Comparison of ENCODE assay signal across 12 cellular contexts in genomic region chr14:47674546-47675238, GRCh38. TPM values are rescaled to one million over a fixed set of nuclear protein-coding genes. Genes with fewer than 3 reads are reported as not detected.
DNase-seq lines count a peak whose midpoint lies in the region; ATAC-seq and TF ChIP-seq lines count a peak whose summit lies in the region.
"Had no signal": no experiment of that assay in that cellular context is flagged by ENCODE, and none has a peak within 500 bp of the region (broad histone marks: within the 10 kb centered on the region; RNA-seq: fewer than 3 reads in every experiment).

No MANE protein-coding gene starts in this region.

- H3K27me3 ChIP-seq in left lung: peaks cover 42 to 73% of the 10 kb centered on the region in 2 donors
- H3K27me3 ChIP-seq in thoracic aorta (replicated peaks; ENCODE audit: insufficient read depth): no peaks in the 10 kb centered on the region

- peak overlapping the region; percentile 43 for H3K4me3 Mint-ChIP-seq in activated CD4-positive, alpha-beta T cell treated with anti-CD3 and anti-CD28 coated beads, Interleukin-2, amount 10 ng/mL, durations not matched to agents 24 days and 14 days
- no peak overlapping the region for H3K4me3 Mint-ChIP-seq in activated CD4-positive, alpha-beta T cell treated with anti-CD3 and anti-CD28 coated beads, Interleukin-2, amount 10 ng/mL, durations not matched to agents 7 days and 5 days
- H3K4me3 Mint-ChIP-seq in activated T-helper 1 cell treated with anti-CD3 and anti-CD28 coated beads, Interleukin-12 subunit alpha, Interleukin-12 subunit beta, Interleukin-2, Interleukin-4 antibody, amounts not matched to agents 30 ng/mL and 10 ng/mL and 1 ng/mL, durations not matched to agents 14 hours and 24 hours and 36 hours: no peak overlapping the region

- H3K36me3 Mint-ChIP-seq in activated CD4-positive, alpha-beta T cell treated with anti-CD3 and anti-CD28 coated beads, Interleukin-2, amount 10 ng/mL, durations not matched to agents 24 days and 14 days (ENCODE audit: low read depth): no peaks in the 10 kb centered on the region
- H3K36me3 Mint-ChIP-seq in activated CD4-positive, alpha-beta T cell treated with anti-CD3 and anti-CD28 coated beads, Interleukin-2, amount 10 ng/mL, durations not matched to agents 7 days and 5 days (ENCODE audit: low read depth): no peaks in the 10 kb centered on the region
- peaks cover 1% of the 10 kb centered on the region for H3K36me3 Mint-ChIP-seq in activated T-helper 1 cell treated with anti-CD3 and anti-CD28 coated beads, Interleukin-12 subunit alpha, Interleukin-12 subunit beta, Interleukin-2, Interleukin-4 antibody, amounts not matched to agents 30 ng/mL and 10 ng/mL and 1 ng/mL, durations not matched to agents 14 hours and 24 hours and 36 hours (ENCODE audit: low read depth)

- H3K4me3 ChIP-seq in left lung: peak overlapping the region; percentile 1 to 10
- H3K4me3 ChIP-seq in thoracic aorta: peak overlapping the region; percentile 47

- TF ChIP-seq CTCF in left lung (IDR thresholded peaks at IDR 0.05): no peak
- TF ChIP-seq CTCF in thoracic aorta (IDR thresholded peaks at IDR 0.05): no peak

- no peak for DNase-seq in activated CD4-positive, alpha-beta T cell treated with anti-CD3 and anti-CD28 coated beads, Interleukin-2, amount 10 ng/mL, durations not matched to agents 24 days and 14 days
- DNase-seq in activated CD4-positive, alpha-beta T cell treated with anti-CD3 and anti-CD28 coated beads, Interleukin-2, amount 10 ng/mL, durations not matched to agents 7 days and 5 days: no peak
- DNase-seq in astrocyte of the hippocampus (ENCODE audit: low read depth, low spot score) (peak; percentile 49), left lung (peak in 1 of 2 donors; percentile 59), thoracic aorta (ENCODE audit: low spot score) (no peak), NOMO-1 treated with dmso at 0.1 percent for 144 hours (lab: John Stamatoyannopoulos, UW; ENCODE audit: unreplicated experiment) (no peak)
- no peak for DNase-seq in activated T-helper 1 cell treated with anti-CD3 and anti-CD28 coated beads, Interleukin-12 subunit alpha, Interleukin-12 subunit beta, Interleukin-2, Interleukin-4 antibody, amounts not matched to agents 30 ng/mL and 10 ng/mL and 1 ng/mL, durations not matched to agents 14 hours and 24 hours and 36 hours (ENCODE audit: low spot score)
- DNase-seq: cerebellar nuclear complex, NCI-H2171 treated with DMSO at 0.1 percent for 48 hours had no signal

- ATAC-seq in left lung (peak; percentile 16), thoracic aorta (ENCODE audit: insufficient number of reproducible peaks, low FRiP score, low read depth) (no peak), GM19395 (IDR thresholded peaks at IDR 0.05; ENCODE audit: unreplicated experiment) (no peak)
- ATAC-seq: activated CD4-positive, CD25-positive, alpha-beta regulatory T cell treated with anti-CD3 and anti-CD28 coated beads, Interleukin-2, amount 50 U/mL, for 24 hours had no signal

- peaks cover 43% of the 10 kb centered on the region for H3K27me3 Mint-ChIP-seq in activated CD4-positive, alpha-beta T cell treated with anti-CD3 and anti-CD28 coated beads, Interleukin-2, amount 10 ng/mL, durations not matched to agents 24 days and 14 days
- H3K27me3 Mint-ChIP-seq in activated CD4-positive, alpha-beta T cell treated with anti-CD3 and anti-CD28 coated beads, Interleukin-2, amount 10 ng/mL, durations not matched to agents 7 days and 5 days: peaks cover 42% of the 10 kb centered on the region
- H3K27me3 Mint-ChIP-seq in activated T-helper 1 cell treated with anti-CD3 and anti-CD28 coated beads, Interleukin-12 subunit alpha, Interleukin-12 subunit beta, Interleukin-2, Interleukin-4 antibody, amounts not matched to agents 30 ng/mL and 10 ng/mL and 1 ng/mL, durations not matched to agents 14 hours and 24 hours and 36 hours (ENCODE audit: insufficient read depth): peaks cover 38% of the 10 kb centered on the region

- H3K27ac ChIP-seq in left lung (no peak overlapping the region), thoracic aorta (no peak overlapping the region)

- H3K4me1 ChIP-seq in left lung: peaks cover 4 to 18% of the 10 kb centered on the region in 2 donors
- H3K4me1 ChIP-seq in thoracic aorta (ENCODE audit: control insufficient read depth in 1 of 2, low read depth in 2 of 2): peaks cover 0 to 11% of the 10 kb centered on the region in 2 donors

- H3K9me3 ChIP-seq in left lung (no peaks in the 10 kb centered on the region), thoracic aorta (no peaks in the 10 kb centered on the region)

- peaks cover 4% of the 10 kb centered on the region for H3K4me1 Mint-ChIP-seq in activated CD4-positive, alpha-beta T cell treated with anti-CD3 and anti-CD28 coated beads, Interleukin-2, amount 10 ng/mL, durations not matched to agents 24 days and 14 days
- H3K4me1 Mint-ChIP-seq in activated CD4-positive, alpha-beta T cell treated with anti-CD3 and anti-CD28 coated beads, Interleukin-2, amount 10 ng/mL, durations not matched to agents 7 days and 5 days: peaks cover 5% of the 10 kb centered on the region
- H3K4me1 Mint-ChIP-seq in activated T-helper 1 cell treated with anti-CD3 and anti-CD28 coated beads, Interleukin-12 subunit alpha, Interleukin-12 subunit beta, Interleukin-2, Interleukin-4 antibody, amounts not matched to agents 30 ng/mL and 10 ng/mL and 1 ng/mL, durations not matched to agents 14 hours and 24 hours and 36 hours (ENCODE audit: low read depth): peaks cover 5% of the 10 kb centered on the region

- H3K36me3 ChIP-seq in left lung (no peaks in the 10 kb centered on the region), thoracic aorta (no peaks in the 10 kb centered on the region)

- no peak overlapping the region for H3K27ac Mint-ChIP-seq in activated CD4-positive, alpha-beta T cell treated with anti-CD3 and anti-CD28 coated beads, Interleukin-2, amount 10 ng/mL, durations not matched to agents 24 days and 14 days
- no peak overlapping the region for H3K27ac Mint-ChIP-seq in activated CD4-positive, alpha-beta T cell treated with anti-CD3 and anti-CD28 coated beads, Interleukin-2, amount 10 ng/mL, durations not matched to agents 7 days and 5 days
- H3K27ac Mint-ChIP-seq in activated T-helper 1 cell treated with anti-CD3 and anti-CD28 coated beads, Interleukin-12 subunit alpha, Interleukin-12 subunit beta, Interleukin-2, Interleukin-4 antibody, amounts not matched to agents 30 ng/mL and 10 ng/mL and 1 ng/mL, durations not matched to agents 14 hours and 24 hours and 36 hours: no peak overlapping the region

- H3K9me3 Mint-ChIP-seq in activated CD4-positive, alpha-beta T cell treated with anti-CD3 and anti-CD28 coated beads, Interleukin-2, amount 10 ng/mL, durations not matched to agents 24 days and 14 days: no peaks in the 10 kb centered on the region
- no peaks in the 10 kb centered on the region for H3K9me3 Mint-ChIP-seq in activated CD4-positive, alpha-beta T cell treated with anti-CD3 and anti-CD28 coated beads, Interleukin-2, amount 10 ng/mL, durations not matched to agents 7 days and 5 days
- H3K9me3 Mint-ChIP-seq in activated T-helper 1 cell treated with anti-CD3 and anti-CD28 coated beads, Interleukin-12 subunit alpha, Interleukin-12 subunit beta, Interleukin-2, Interleukin-4 antibody, amounts not matched to agents 30 ng/mL and 10 ng/mL and 1 ng/mL, durations not matched to agents 14 hours and 24 hours and 36 hours: no peaks in the 10 kb centered on the region

- POLR2A ChIA-PET in activated CD4-positive, alpha-beta T cell treated with anti-CD3 and anti-CD28 coated beads, Interleukin-2, amount 10 ng/mL, durations not matched to agents 7 days and 5 days (lab: Charles Lee): no interaction called here

- intact Hi-C loops in activated CD4-positive, alpha-beta T cell treated with anti-CD3 and anti-CD28 coated beads, Interleukin-2, amount 10 ng/mL, durations not matched to agents 24 days and 14 days (cut with micrococcal nuclease): no loop called here
- intact Hi-C loops in left lung (cut with DNase I): no loop called here
- intact Hi-C loops in activated T-helper 1 cell treated with anti-CD3 and anti-CD28 coated beads, Interleukin-12 subunit alpha, Interleukin-12 subunit beta, Interleukin-2, Interleukin-4 antibody, amounts not matched to agents 30 ng/mL and 10 ng/mL and 1 ng/mL, durations not matched to agents 14 hours and 24 hours and 36 hours (cut with micrococcal nuclease): no loop called here

- CTCF ChIA-PET in activated CD4-positive, alpha-beta T cell treated with anti-CD3 and anti-CD28 coated beads, Interleukin-2, amount 10 ng/mL, durations not matched to agents 7 days and 5 days (lab: Charles Lee): no interaction called here

RNA-seq across cellular contexts. Expression of gene MDGA2, which starts 0.7 kb away (rescaled TPM):
- total RNA-seq in activated CD4-positive, alpha-beta T cell treated with anti-CD3 and anti-CD28 coated beads, Interleukin-2, amount 10 ng/mL, durations not matched to agents 24 days and 14 days: not detected in 2 replicates
- total RNA-seq in activated CD4-positive, alpha-beta T cell treated with anti-CD3 and anti-CD28 coated beads, Interleukin-2, amount 10 ng/mL, durations not matched to agents 7 days and 5 days: not detected
- total RNA-seq in left lung: under 1 TPM in 1 of 2 donors, not detected in 1; 0.17 TPM
- total RNA-seq in thoracic aorta: not detected
- total RNA-seq in activated T-helper 1 cell treated with anti-CD3 and anti-CD28 coated beads, Interleukin-12 subunit alpha, Interleukin-12 subunit beta, Interleukin-2, Interleukin-4 antibody, amounts not matched to agents 30 ng/mL and 10 ng/mL and 1 ng/mL, durations not matched to agents 14 hours and 24 hours and 36 hours: not detected in 2 replicates
- total RNA-seq: mononuclear cell had no signal
